ENCODE assay signal across 12 cellular contexts in genomic region chr4:15665738-15666365, GRCh38. TPM values are rescaled to one million over a fixed set of nuclear protein-coding genes. Genes with fewer than 3 reads are reported as not detected.
DNase-seq lines count a peak whose midpoint lies in the region; ATAC-seq and TF ChIP-seq lines count a peak whose summit lies in the region.
"Had no signal": no experiment of that assay in that cellular context is flagged by ENCODE, and none has a peak within 500 bp of the region (broad histone marks: within the 10 kb centered on the region; RNA-seq: fewer than 3 reads in every experiment).

No MANE protein-coding gene starts in this region.

- no peak for DNase-seq in activated CD4-positive, alpha-beta T cell treated with anti-CD3 and anti-CD28 coated beads, Interleukin-2, amount 10 ng/mL, durations not matched to agents 7 days and 5 days
- DNase-seq in activated CD4-positive, alpha-beta T cell treated with anti-CD3 and anti-CD28 coated beads, Interleukin-2, amount 10 ng/mL, durations not matched to agents 24 days and 14 days = no peak
- DNase-seq in SKM-1 treated with dmso at 0.1 percent for 144 hours (lab: John Stamatoyannopoulos, UW; ENCODE audit: unreplicated experiment) (peak; percentile 88), left ventricle myocardium inferior (no peak), spleen (no peak)
- DNase-seq in effector memory CD8-positive, alpha-beta T cell = no peak
- no peak for DNase-seq in activated CD8-positive, alpha-beta memory T cell treated with anti-CD3 and anti-CD28 coated beads for 24 hours
- DNase-seq: activated CD8-positive, alpha-beta memory T cell treated with anti-CD3 and anti-CD28 coated beads, Interleukin-2, amount 50 U/mL, for 48 hours; NCI-H1417; SHP77 treated with DMSO at 0.1 percent for 48 hours; stimulated activated CD4-positive, alpha-beta T cell treated with anti-CD3 and anti-CD28 coated beads, Interleukin-1b, Interleukin-23, amount 100 ng/mL, for 48 hours had no signal

- POLR2A ChIA-PET in activated CD4-positive, alpha-beta T cell treated with anti-CD3 and anti-CD28 coated beads, Interleukin-2, amount 10 ng/mL, durations not matched to agents 7 days and 5 days (lab: Charles Lee) = interaction anchor here (0.6 kb wide), 1 partner anchor 13 kb away, joined by 3 read pairs; no protein-coding TSS in a partner anchor

- 49 to 78% (median 62%) methylated on average over 3 of the region's 3 CpGs for WGBS in spleen, 5 donors

- H3K4me3 ChIP-seq in left ventricle myocardium inferior = no peak overlapping the region
- H3K4me3 ChIP-seq in spleen = peak overlapping the region in 1 of 8 donors; percentile 51

- H3K9me3 Mint-ChIP-seq in activated CD4-positive, alpha-beta T cell treated with anti-CD3 and anti-CD28 coated beads, Interleukin-2, amount 10 ng/mL, durations not matched to agents 7 days and 5 days = no peaks in the 10 kb centered on the region
- H3K9me3 Mint-ChIP-seq in activated CD4-positive, alpha-beta T cell treated with anti-CD3 and anti-CD28 coated beads, Interleukin-2, amount 10 ng/mL, durations not matched to agents 24 days and 14 days = peaks cover 6% of the 10 kb centered on the region
- no peaks in the 10 kb centered on the region for H3K9me3 Mint-ChIP-seq in effector memory CD8-positive, alpha-beta T cell

- H3K27ac Mint-ChIP-seq in activated CD4-positive, alpha-beta T cell treated with anti-CD3 and anti-CD28 coated beads, Interleukin-2, amount 10 ng/mL, durations not matched to agents 7 days and 5 days = peak overlapping the region; percentile 31
- no peak overlapping the region for H3K27ac Mint-ChIP-seq in activated CD4-positive, alpha-beta T cell treated with anti-CD3 and anti-CD28 coated beads, Interleukin-2, amount 10 ng/mL, durations not matched to agents 24 days and 14 days
- no peak overlapping the region for H3K27ac Mint-ChIP-seq in effector memory CD8-positive, alpha-beta T cell

- H3K4me1 Mint-ChIP-seq in activated CD4-positive, alpha-beta T cell treated with anti-CD3 and anti-CD28 coated beads, Interleukin-2, amount 10 ng/mL, durations not matched to agents 7 days and 5 days = peaks cover 19% of the 10 kb centered on the region
- peaks cover 21% of the 10 kb centered on the region for H3K4me1 Mint-ChIP-seq in activated CD4-positive, alpha-beta T cell treated with anti-CD3 and anti-CD28 coated beads, Interleukin-2, amount 10 ng/mL, durations not matched to agents 24 days and 14 days
- H3K4me1 Mint-ChIP-seq in effector memory CD8-positive, alpha-beta T cell (ENCODE audit: low read depth in 2 of 2) = peaks cover 0 to 4% of the 10 kb centered on the region in 2 donors

- TF ChIP-seq POLR2A in spleen (IDR thresholded peaks at IDR 0.05) = no peak

- no peak for ATAC-seq in effector memory CD8-positive, alpha-beta T cell (replicated peaks)
- no peak for ATAC-seq in GM18867 (IDR thresholded peaks at IDR 0.05; ENCODE audit: unreplicated experiment)

- intact Hi-C loops in activated CD4-positive, alpha-beta T cell treated with anti-CD3 and anti-CD28 coated beads, Interleukin-2, amount 10 ng/mL, durations not matched to agents 24 days and 14 days (cut with micrococcal nuclease) = no loop called here
- intact Hi-C loops in left ventricle myocardium inferior (cut with micrococcal nuclease) = no loop called here
- intact Hi-C loops in spleen (cut with DNase I; ENCODE audit: low total_unique reads) = no loop called here

- no peak overlapping the region for H3K4me3 Mint-ChIP-seq in activated CD4-positive, alpha-beta T cell treated with anti-CD3 and anti-CD28 coated beads, Interleukin-2, amount 10 ng/mL, durations not matched to agents 7 days and 5 days
- no peak overlapping the region for H3K4me3 Mint-ChIP-seq in activated CD4-positive, alpha-beta T cell treated with anti-CD3 and anti-CD28 coated beads, Interleukin-2, amount 10 ng/mL, durations not matched to agents 24 days and 14 days
- no peak overlapping the region for H3K4me3 Mint-ChIP-seq in effector memory CD8-positive, alpha-beta T cell

- H3K4me1 ChIP-seq in left ventricle myocardium inferior = peaks cover 21% of the 10 kb centered on the region
- H3K4me1 ChIP-seq in spleen = peaks cover 0 to 45% (median 4%) of the 10 kb centered on the region in 6 donors

- H3K36me3 ChIP-seq in left ventricle myocardium inferior = no peaks in the 10 kb centered on the region
- no peaks in the 10 kb centered on the region for H3K36me3 ChIP-seq in spleen

- H3K27me3 ChIP-seq in left ventricle myocardium inferior (ENCODE audit: low read depth) = no peaks in the 10 kb centered on the region
- no peaks in the 10 kb centered on the region for H3K27me3 ChIP-seq in spleen (replicated peaks in 1 of 7)

- no peak for TF ChIP-seq CTCF in left ventricle myocardium inferior (IDR thresholded peaks at IDR 0.05; ENCODE audit: borderline replicate concordance)
- no peak for TF ChIP-seq CTCF in spleen (IDR thresholded peaks at IDR 0.05 in 8 of 11, conservative IDR thresholded peaks at IDR 0.05 in 3 of 11)

- H3K27me3 Mint-ChIP-seq in activated CD4-positive, alpha-beta T cell treated with anti-CD3 and anti-CD28 coated beads, Interleukin-2, amount 10 ng/mL, durations not matched to agents 7 days and 5 days = no peaks in the 10 kb centered on the region
- no peaks in the 10 kb centered on the region for H3K27me3 Mint-ChIP-seq in activated CD4-positive, alpha-beta T cell treated with anti-CD3 and anti-CD28 coated beads, Interleukin-2, amount 10 ng/mL, durations not matched to agents 24 days and 14 days
- no peaks in the 10 kb centered on the region for H3K27me3 Mint-ChIP-seq in effector memory CD8-positive, alpha-beta T cell

- H3K27ac ChIP-seq in left ventricle myocardium inferior (replicated peaks) (peak overlapping the region; percentile 57), spleen (peak overlapping the region in 7 of 8 donors; percentile 63 to 99 (median 84))

- CTCF ChIA-PET in activated CD4-positive, alpha-beta T cell treated with anti-CD3 and anti-CD28 coated beads, Interleukin-2, amount 10 ng/mL, durations not matched to agents 7 days and 5 days (lab: Charles Lee) = interaction anchor here (1.4 to 1.6 kb wide), 2 partner anchors 10 to 90 kb away, joined by 4 to 6 read pairs; no protein-coding TSS in a partner anchor

- peaks cover 35% of the 10 kb centered on the region for H3K36me3 Mint-ChIP-seq in activated CD4-positive, alpha-beta T cell treated with anti-CD3 and anti-CD28 coated beads, Interleukin-2, amount 10 ng/mL, durations not matched to agents 7 days and 5 days (ENCODE audit: low read depth)
- peaks cover 24% of the 10 kb centered on the region for H3K36me3 Mint-ChIP-seq in activated CD4-positive, alpha-beta T cell treated with anti-CD3 and anti-CD28 coated beads, Interleukin-2, amount 10 ng/mL, durations not matched to agents 24 days and 14 days (ENCODE audit: low read depth)
- H3K36me3 Mint-ChIP-seq in effector memory CD8-positive, alpha-beta T cell (ENCODE audit: insufficient read depth) = no peaks in the 10 kb centered on the region

- H3K9me3 ChIP-seq in left ventricle myocardium inferior (replicated peaks) = no peaks in the 10 kb centered on the region
- H3K9me3 ChIP-seq in spleen = no peaks in the 10 kb centered on the region

RNA-seq across cellular contexts. Expression of gene FBXL5, which starts 10.7 kb away (rescaled TPM):
- 10 to 100 TPM; 34.3 to 38.6 TPM for total RNA-seq in activated CD4-positive, alpha-beta T cell treated with anti-CD3 and anti-CD28 coated beads, Interleukin-2, amount 10 ng/mL, durations not matched to agents 7 days and 5 days
- total RNA-seq in activated CD4-positive, alpha-beta T cell treated with anti-CD3 and anti-CD28 coated beads, Interleukin-2, amount 10 ng/mL, durations not matched to agents 24 days and 14 days = 28.9 and 31.2 TPM in 2 replicates
- total RNA-seq in left ventricle myocardium inferior (91.6 TPM), spleen (100 to 1,000 TPM in 5 of 7 donors, 10 to 100 TPM in 2; 98.2 to 210 (median 141) TPM)
- 10 to 100 TPM; 33.8 to 54.1 (median 33.9) TPM for polyA plus RNA-seq in spleen

RNA-seq across cellular contexts. Expression of gene FAM200B, which starts 15.8 kb away (rescaled TPM):
- 10 to 100 TPM; 15.9 to 24.3 TPM for total RNA-seq in activated CD4-positive, alpha-beta T cell treated with anti-CD3 and anti-CD28 coated beads, Interleukin-2, amount 10 ng/mL, durations not matched to agents 7 days and 5 days
- total RNA-seq in activated CD4-positive, alpha-beta T cell treated with anti-CD3 and anti-CD28 coated beads, Interleukin-2, amount 10 ng/mL, durations not matched to agents 24 days and 14 days = 6.0 and 9.9 TPM in 2 replicates
- 29.1 TPM for total RNA-seq in left ventricle myocardium inferior
- total RNA-seq in spleen = 10 to 100 TPM; 17.4 to 42.0 (median 27.9) TPM
- polyA plus RNA-seq in spleen = 10 to 100 TPM; 28.0 to 39.8 (median 38.6) TPM

RNA-seq across cellular contexts. Expression of gene BST1, which starts 37.0 kb away (rescaled TPM):
- 1 to 10 TPM in 1 of 2 experiments, under 1 TPM in 1; 0.82 to 1.0 TPM for total RNA-seq in activated CD4-positive, alpha-beta T cell treated with anti-CD3 and anti-CD28 coated beads, Interleukin-2, amount 10 ng/mL, durations not matched to agents 7 days and 5 days
- 0.12 and 0.72 TPM in 2 replicates for total RNA-seq in activated CD4-positive, alpha-beta T cell treated with anti-CD3 and anti-CD28 coated beads, Interleukin-2, amount 10 ng/mL, durations not matched to agents 24 days and 14 days
- total RNA-seq in left ventricle myocardium inferior (2.7 TPM), spleen (10 to 100 TPM; 12.3 to 54.3 (median 25.1) TPM)
- polyA plus RNA-seq in spleen = 1 to 10 TPM; 3.8 to 5.9 (median 4.8) TPM
